ENCODE assay signal across 8 cellular contexts in the genomic region with DNA sequence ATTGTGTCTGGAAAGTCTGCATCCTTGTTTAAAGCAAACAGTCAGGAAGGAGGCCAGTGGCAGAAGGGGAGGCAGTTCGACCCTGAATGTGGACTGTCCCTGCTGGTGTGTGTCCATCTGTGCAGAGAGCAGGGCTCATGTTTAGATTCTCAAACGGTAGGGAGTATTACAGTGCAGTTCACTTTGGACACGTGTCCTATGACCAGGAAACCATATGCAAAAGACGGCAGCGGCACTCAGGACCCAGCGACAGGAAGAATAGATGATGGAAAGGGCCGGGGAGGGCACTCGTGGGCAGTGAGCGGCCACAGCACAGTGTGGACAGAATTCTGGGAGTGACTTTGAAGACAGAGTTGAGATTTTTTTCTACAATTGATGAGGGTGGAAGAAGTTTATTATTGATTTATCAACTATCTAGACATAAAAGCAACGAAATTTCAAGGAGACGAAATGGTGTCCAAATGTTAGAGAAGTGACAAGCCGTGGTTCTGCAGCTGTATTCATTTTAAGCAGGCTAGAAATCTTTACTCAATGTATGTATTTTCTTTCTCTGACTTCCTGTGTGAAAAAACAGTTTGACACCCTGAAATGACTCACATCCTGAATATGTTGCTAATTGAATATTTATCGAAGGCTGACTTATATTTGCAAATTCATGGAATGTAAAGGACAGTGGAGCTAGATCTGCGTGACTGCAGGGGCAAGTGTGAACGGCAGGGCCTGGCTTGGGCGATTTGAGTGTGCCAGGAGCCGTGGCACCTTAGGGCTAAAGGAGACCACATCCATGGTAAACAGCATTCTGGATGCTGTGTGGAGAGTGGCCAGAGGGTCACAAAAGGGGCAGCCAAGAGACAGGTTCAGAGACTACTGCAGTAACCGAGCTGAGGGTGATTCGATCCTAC.
DNase-seq lines count a peak whose midpoint lies in the region; ATAC-seq and TF ChIP-seq lines count a peak whose summit lies in the region.

No MANE protein-coding gene starts in this region.

- H3K4me3 ChIP-seq in OCI-LY7 (ENCODE audit: low read depth, low read length, poor library complexity, severe bottlenecking), result no peak overlapping the region

- no peaks in the 10 kb centered on the region for H3K9me3 ChIP-seq in OCI-LY7 (ENCODE audit: low read length)

- no peak overlapping the region for H2AFZ ChIP-seq in OCI-LY7 (ENCODE audit: low read length)

- peak overlapping the region; percentile 86 for H3K27ac Mint-ChIP-seq in activated naive CD4-positive, alpha-beta T cell treated with anti-CD3 and anti-CD28 coated beads, Interleukin-2, amount 10 ng/mL, durations not matched to agents 7 days and 5 days
- peak overlapping the region; percentile 47 to 92 (median 77) for H3K27ac Mint-ChIP-seq in naive thymus-derived CD8-positive, alpha-beta T cell

- H3K36me3 ChIP-seq in OCI-LY7 (ENCODE audit: insufficient read depth, low read length), result no peaks in the 10 kb centered on the region

- H3K4me1 Mint-ChIP-seq in activated naive CD4-positive, alpha-beta T cell treated with anti-CD3 and anti-CD28 coated beads, Interleukin-2, amount 10 ng/mL, durations not matched to agents 7 days and 5 days, result peaks cover 48% of the 10 kb centered on the region
- peaks cover 21 to 59% (median 39%) of the 10 kb centered on the region in 4 donors for H3K4me1 Mint-ChIP-seq in naive thymus-derived CD8-positive, alpha-beta T cell

- H3K36me3 Mint-ChIP-seq in activated naive CD4-positive, alpha-beta T cell treated with anti-CD3 and anti-CD28 coated beads, Interleukin-2, amount 10 ng/mL, durations not matched to agents 7 days and 5 days, result no peaks in the 10 kb centered on the region
- peaks cover 6 to 21% (median 14%) of the 10 kb centered on the region in 3 donors for H3K36me3 Mint-ChIP-seq in naive thymus-derived CD8-positive, alpha-beta T cell

- H3K79me2 ChIP-seq in OCI-LY7 (ENCODE audit: insufficient read depth, low read depth, low read length), result no peaks in the 10 kb centered on the region

- peaks cover 3% of the 10 kb centered on the region for H3K4me1 ChIP-seq in OCI-LY7 (ENCODE audit: insufficient read depth, low read length, poor library complexity, severe bottlenecking)

- DNase-seq in HT1080 (ENCODE audit: low read depth) (peak; percentile 53), SKM-1 treated with dmso at 0.1 percent for 144 hours (lab: John Stamatoyannopoulos, UW; ENCODE audit: unreplicated experiment) (no peak), OCI-LY7 (ENCODE audit: low spot score) (no peak), NCI-H524 (lab: John Stamatoyannopoulos, UW) (no peak)
- peak; percentile 24 for DNase-seq in activated naive CD4-positive, alpha-beta T cell treated with anti-CD3 and anti-CD28 coated beads, Interleukin-2, amount 10 ng/mL, durations not matched to agents 7 days and 5 days
- peak in 1 of 10 donors; percentile 26 for DNase-seq in naive thymus-derived CD8-positive, alpha-beta T cell

- no peaks in the 10 kb centered on the region for H3K9me3 Mint-ChIP-seq in activated naive CD4-positive, alpha-beta T cell treated with anti-CD3 and anti-CD28 coated beads, Interleukin-2, amount 10 ng/mL, durations not matched to agents 7 days and 5 days
- H3K9me3 Mint-ChIP-seq in naive thymus-derived CD8-positive, alpha-beta T cell, result peaks cover 0 to 4% (median 0%) of the 10 kb centered on the region in 9 donors

- CTCF ChIA-PET in activated naive CD4-positive, alpha-beta T cell treated with anti-CD3 and anti-CD28 coated beads, Interleukin-2, amount 10 ng/mL, durations not matched to agents 7 days and 5 days (lab: Charles Lee), result interaction anchor here (1.2 kb wide), 1 partner anchor 45 kb away, joined by 3 read pairs; no protein-coding TSS in a partner anchor
- CTCF ChIA-PET in OCI-LY7 (lab: Charles Lee; ENCODE audit: unreplicated experiment), result no interaction called here

- no peaks in the 10 kb centered on the region for H3K9me2 ChIP-seq in OCI-LY7 (ENCODE audit: insufficient read depth, low read length)

- no peaks in the 10 kb centered on the region for H4K20me1 ChIP-seq in OCI-LY7 (ENCODE audit: insufficient read depth, low read length)

- ATAC-seq in GM18511 (IDR thresholded peaks at IDR 0.05; ENCODE audit: unreplicated experiment), result peak; percentile 84
- ATAC-seq in GM21619 (IDR thresholded peaks at IDR 0.05; ENCODE audit: unreplicated experiment), result peak; percentile 77
- no peak for ATAC-seq in naive thymus-derived CD8-positive, alpha-beta T cell

- TF ChIP-seq CTCF in OCI-LY7 (conservative IDR thresholded peaks at IDR 0.05; ENCODE audit: low read length), result no peak

- H3K27me3 Mint-ChIP-seq in activated naive CD4-positive, alpha-beta T cell treated with anti-CD3 and anti-CD28 coated beads, Interleukin-2, amount 10 ng/mL, durations not matched to agents 7 days and 5 days, result no peaks in the 10 kb centered on the region
- no peaks in the 10 kb centered on the region for H3K27me3 Mint-ChIP-seq in naive thymus-derived CD8-positive, alpha-beta T cell

- H3K27ac ChIP-seq in OCI-LY7 (ENCODE audit: low read depth, low read length, poor library complexity, severe bottlenecking), result no peak overlapping the region

- intact Hi-C loops in OCI-LY7 (cut with micrococcal nuclease; ENCODE audit: unreplicated experiment), result no loop called here

- H3K4me3 Mint-ChIP-seq in activated naive CD4-positive, alpha-beta T cell treated with anti-CD3 and anti-CD28 coated beads, Interleukin-2, amount 10 ng/mL, durations not matched to agents 7 days and 5 days, result peak overlapping the region; percentile 19
- H3K4me3 Mint-ChIP-seq in naive thymus-derived CD8-positive, alpha-beta T cell, result peak overlapping the region in 9 of 10 donors; percentile 1 to 80 (median 42)

- no TSS peak for BruUV-seq in OCI-LY7 (replicated peaks; lab: Mats Ljungman, UMichigan)

- POLR2A ChIA-PET in naive thymus-derived CD8-positive, alpha-beta T cell (lab: Charles Lee), result no interaction called here
- POLR2A ChIA-PET in OCI-LY7 (lab: Charles Lee), result no interaction called here

- H3K4me2 ChIP-seq in OCI-LY7 (ENCODE audit: low read length), result no peak overlapping the region

Comparison
In these comparisons a context has a peak if more than half of its experiments do, and no peak if none do; other contexts are left out.
1. ATAC-seq: peak in GM18511 (single experiment) and GM21619 (single experiment); none in naive thymus-derived CD8-positive, alpha-beta T cell (0 of 2).
2. DNase-seq: peak in HT1080 (single experiment) and activated naive CD4-positive, alpha-beta T cell treated with anti-CD3 and anti-CD28 coated beads, Interleukin-2, amount 10 ng/mL, durations not matched to agents 7 days and 5 days (single experiment); none in SKM-1 treated with dmso at 0.1 percent for 144 hours (single experiment), OCI-LY7 (single experiment) and NCI-H524 (0 of 2).